Comparison of ENCODE assay signal across 20 cellular contexts in genomic region chr14:102973706-102974280, GRCh38. TPM values are rescaled to one million over a fixed set of nuclear protein-coding genes. Genes with fewer than 3 reads are reported as not detected.
"Had no signal": no experiment of that assay in that cellular context is flagged by ENCODE, and none has a peak within 500 bp of the region (broad histone marks: within the 10 kb centered on the region; RNA-seq: fewer than 3 reads in every experiment).

No MANE protein-coding gene starts in this region.

- H3K27ac Mint-ChIP-seq: activated CD4-positive, alpha-beta memory T cell treated with anti-CD3 and anti-CD28 coated beads, Interleukin-2, amount 10 ng/mL, durations not matched to agents 7 days and 5 days; activated CD4-positive, alpha-beta T cell treated with anti-CD3 and anti-CD28 coated beads for 36 hours; activated naive CD8-positive, alpha-beta T cell; activated T-cell treated with anti-CD3 and anti-CD28 coated beads, Interleukin-2, amount 50 U/mL, for 72 hours; stimulated activated naive CD8-positive, alpha-beta T cell treated with anti-CD3 and anti-CD28 coated beads, Interleukin-15, amount 100 ng/mL, for 72 hours; type B pancreatic cell had no signal

- DNase-seq: activated CD4-positive, alpha-beta memory T cell treated with anti-CD3 and anti-CD28 coated beads, Interleukin-2, amount 10 ng/mL, durations not matched to agents 7 days and 5 days; activated CD4-positive, alpha-beta T cell treated with anti-CD3 and anti-CD28 coated beads for 36 hours; activated CD8-positive, alpha-beta memory T cell treated with anti-CD3 and anti-CD28 coated beads, Interleukin-2, amount 50 U/mL, for 48 hours; activated gamma-delta T cell treated with Interleukin-2 at 50 U/mL for 16 hours; activated T-cell treated with anti-CD3 and anti-CD28 coated beads, Interleukin-2, amount 50 U/mL, for 72 hours; amygdala; central memory CD4-positive, alpha-beta T cell; cortex of kidney; effector CD4-positive, alpha-beta T cell; esophagus squamous epithelium; hippocampal formation; ovary; stimulated activated CD4-positive, alpha-beta T cell treated with anti-CD3 and anti-CD28 coated beads, Interleukin-1b, Interleukin-23, amount 100 ng/mL, for 48 hours; stimulated activated naive CD8-positive, alpha-beta T cell treated with anti-CD3 and anti-CD28 coated beads, Interleukin-15, amount 100 ng/mL, for 72 hours had no signal

- H3K9me3 Mint-ChIP-seq: activated CD4-positive, alpha-beta memory T cell treated with anti-CD3 and anti-CD28 coated beads, Interleukin-2, amount 10 ng/mL, durations not matched to agents 7 days and 5 days; activated T-cell treated with anti-CD3 and anti-CD28 coated beads, Interleukin-2, amount 50 U/mL, for 72 hours; brain; neural crest cell; stimulated activated naive CD8-positive, alpha-beta T cell treated with anti-CD3 and anti-CD28 coated beads, Interleukin-15, amount 100 ng/mL, for 72 hours; type B pancreatic cell had no signal

- H3K4me3 Mint-ChIP-seq: activated CD4-positive, alpha-beta memory T cell treated with anti-CD3 and anti-CD28 coated beads, Interleukin-2, amount 10 ng/mL, durations not matched to agents 7 days and 5 days; activated CD4-positive, alpha-beta T cell treated with anti-CD3 and anti-CD28 coated beads for 36 hours; activated naive CD8-positive, alpha-beta T cell; activated T-cell treated with anti-CD3 and anti-CD28 coated beads, Interleukin-2, amount 50 U/mL, for 72 hours; brain; neural crest cell; stimulated activated naive CD8-positive, alpha-beta T cell treated with anti-CD3 and anti-CD28 coated beads, Interleukin-15, amount 100 ng/mL, for 72 hours; type B pancreatic cell had no signal

- H3K36me3 ChIP-seq: ovary had no signal

- H3K4me1 ChIP-seq: esophagus squamous epithelium had no signal

- H3K27ac ChIP-seq: esophagus squamous epithelium, ovary had no signal

- H3K27me3 Mint-ChIP-seq: activated CD4-positive, alpha-beta memory T cell treated with anti-CD3 and anti-CD28 coated beads, Interleukin-2, amount 10 ng/mL, durations not matched to agents 7 days and 5 days; activated CD4-positive, alpha-beta T cell treated with anti-CD3 and anti-CD28 coated beads for 36 hours; activated naive CD8-positive, alpha-beta T cell; brain; stimulated activated naive CD8-positive, alpha-beta T cell treated with anti-CD3 and anti-CD28 coated beads, Interleukin-15, amount 100 ng/mL, for 72 hours; type B pancreatic cell had no signal

- FAIRE-seq: endothelial cell of umbilical vein, keratinocyte had no signal

- H3K4me3 ChIP-seq: esophagus squamous epithelium, ovary had no signal

- H3K27me3 ChIP-seq: esophagus squamous epithelium, ovary had no signal

- H3K4me1 Mint-ChIP-seq: activated CD4-positive, alpha-beta memory T cell treated with anti-CD3 and anti-CD28 coated beads, Interleukin-2, amount 10 ng/mL, durations not matched to agents 7 days and 5 days; activated CD4-positive, alpha-beta T cell treated with anti-CD3 and anti-CD28 coated beads for 36 hours; brain; stimulated activated naive CD8-positive, alpha-beta T cell treated with anti-CD3 and anti-CD28 coated beads, Interleukin-15, amount 100 ng/mL, for 72 hours had no signal

- H3K9me3 ChIP-seq: esophagus squamous epithelium, ovary had no signal

RNA-seq across cellular contexts. Expression of gene AMN, which starts 51.3 kb away (rescaled TPM):
- total RNA-seq: endothelial cell of umbilical vein had no signal
